22 cellular contexts compared by ENCODE assay signal in genomic region chr6:41524634-41525011, GRCh38. TPM values are rescaled to one million over a fixed set of nuclear protein-coding genes. Genes with fewer than 3 reads are reported as not detected.
DNase-seq lines count a peak whose midpoint lies in the region; ATAC-seq and TF ChIP-seq lines count a peak whose summit lies in the region.
"Had no signal": no experiment of that assay in that cellular context is flagged by ENCODE, and none has a peak within 500 bp of the region (broad histone marks: within the 10 kb centered on the region; RNA-seq: fewer than 3 reads in every experiment).

No MANE protein-coding gene starts in this region.

- no peak for TF ChIP-seq CTCF in Caco-2 (IDR thresholded peaks at IDR 0.05; ENCODE audit: insufficient read depth in 1 of 2, low read depth in 1 of 2, low read length in 1 of 2, severe bottlenecking in 1 of 2, unreplicated experiment in 1 of 2)
- TF ChIP-seq CTCF in endodermal cell (conservative IDR thresholded peaks at IDR 0.05) = no peak
- TF ChIP-seq CTCF in progenitor cell of endocrine pancreas (IDR thresholded peaks at IDR 0.05; ENCODE audit: unreplicated experiment) = no peak

- H3K36me3 Mint-ChIP-seq in Caco-2 (ENCODE audit: insufficient read depth, unreplicated experiment) = peaks cover 19% of the 10 kb centered on the region
- no peaks in the 10 kb centered on the region for H3K36me3 Mint-ChIP-seq in endodermal cell (ENCODE audit: low read depth)
- H3K36me3 Mint-ChIP-seq in progenitor cell of endocrine pancreas (ENCODE audit: insufficient read depth) = no peaks in the 10 kb centered on the region
- H3K36me3 Mint-ChIP-seq in activated naive CD8-positive, alpha-beta T cell treated with anti-CD3 and anti-CD28 coated beads for 36 hours = no peaks in the 10 kb centered on the region
- H3K36me3 Mint-ChIP-seq: CD4-positive, alpha-beta memory T cell had no signal

- H3K36me3 ChIP-seq in Caco-2 (ENCODE audit: control insufficient read depth, insufficient read depth, low read length) (no peaks in the 10 kb centered on the region; the same call in none of the 2 replicates), H7 (replicated peaks; ENCODE audit: control insufficient read depth, insufficient read depth, low read length) (no peaks in the 10 kb centered on the region), endodermal cell (ENCODE audit: control insufficient read depth, insufficient read depth, low read length) (no peaks in the 10 kb centered on the region)

- BruUV-seq in Caco-2 (replicated peaks; lab: Mats Ljungman, UMichigan) = no TSS peak

- H3K27ac ChIP-seq in endodermal cell (ENCODE audit: low read depth, low read length) = no peak overlapping the region
- H3K27ac ChIP-seq: A549 had no signal

- intact Hi-C loops in Caco-2 (cut with micrococcal nuclease; ENCODE audit: unreplicated experiment) = no loop called here

- H3K27me3 ChIP-seq in Caco-2 (replicated peaks; ENCODE audit: control insufficient read depth, insufficient read depth, low read length) (no peaks in the 10 kb centered on the region), H7 (ENCODE audit: control insufficient read depth, insufficient read depth, low read length) (peaks cover 21% of the 10 kb centered on the region), endodermal cell (ENCODE audit: control insufficient read depth, insufficient read depth, low read length, poor library complexity, severe bottlenecking) (peaks cover 8% of the 10 kb centered on the region)

- H3K4me1 ChIP-seq in Caco-2 = peaks cover 57% of the 10 kb centered on the region
- H3K4me1 ChIP-seq in endodermal cell (ENCODE audit: control insufficient read depth, insufficient read depth, low read length) = peaks cover 15% of the 10 kb centered on the region

- no peak overlapping the region for H3K9ac ChIP-seq in endodermal cell (ENCODE audit: extremely low read depth, low read length, poor library complexity, severe bottlenecking)

- ATAC-seq in HG03442 (IDR thresholded peaks at IDR 0.05; ENCODE audit: unreplicated experiment) = no peak
- ATAC-seq: A549, GM12878 had no signal

- CTCF ChIA-PET in Caco-2 (lab: Charles Lee) = no interaction called here

- WGBS in endodermal cell (ENCODE audit: insufficient coverage in 1 of 2, insufficient read length in 1 of 2), 2 experiments = 25 to 55% methylated on average over 2 to 6 of the region's 7 CpGs

- no peaks in the 10 kb centered on the region for H3K9me3 Mint-ChIP-seq in Caco-2 (ENCODE audit: unreplicated experiment)
- no peaks in the 10 kb centered on the region for H3K9me3 Mint-ChIP-seq in endodermal cell
- no peaks in the 10 kb centered on the region for H3K9me3 Mint-ChIP-seq in progenitor cell of endocrine pancreas (ENCODE audit: low read depth)
- H3K9me3 Mint-ChIP-seq in activated naive CD8-positive, alpha-beta T cell treated with anti-CD3 and anti-CD28 coated beads for 36 hours = no peaks in the 10 kb centered on the region
- H3K9me3 Mint-ChIP-seq: CD4-positive, alpha-beta memory T cell had no signal

- H3K27me3 Mint-ChIP-seq in Caco-2 (ENCODE audit: insufficient read depth, unreplicated experiment) = no peaks in the 10 kb centered on the region
- H3K27me3 Mint-ChIP-seq in endodermal cell (ENCODE audit: insufficient read depth) = peaks cover 69% of the 10 kb centered on the region
- H3K27me3 Mint-ChIP-seq in progenitor cell of endocrine pancreas = peaks cover 3% of the 10 kb centered on the region
- H3K27me3 Mint-ChIP-seq in activated naive CD8-positive, alpha-beta T cell treated with anti-CD3 and anti-CD28 coated beads for 36 hours = peaks cover 42% of the 10 kb centered on the region

- POLR2A ChIA-PET in Caco-2 (lab: Charles Lee) = no interaction called here

- H3K4me1 Mint-ChIP-seq in Caco-2 (ENCODE audit: low read depth, unreplicated experiment) = peaks cover 68% of the 10 kb centered on the region
- H3K4me1 Mint-ChIP-seq in endodermal cell = peaks cover 34% of the 10 kb centered on the region
- peaks cover 59% of the 10 kb centered on the region for H3K4me1 Mint-ChIP-seq in progenitor cell of endocrine pancreas (ENCODE audit: low read depth)
- no peaks in the 10 kb centered on the region for H3K4me1 Mint-ChIP-seq in activated naive CD8-positive, alpha-beta T cell treated with anti-CD3 and anti-CD28 coated beads for 36 hours

- DNase-seq in Caco-2 = peak in 1 of 2 experiments; percentile 32
- DNase-seq in H7 = peak; percentile 63
- no peak for DNase-seq in endodermal cell
- no peak for DNase-seq in progenitor cell of endocrine pancreas (ENCODE audit: low spot score, unreplicated experiment)
- DNase-seq in activated naive CD8-positive, alpha-beta T cell treated with anti-CD3 and anti-CD28 coated beads for 36 hours = no peak
- DNase-seq in AML-193 (lab: John Stamatoyannopoulos, UW) = no peak
- DNase-seq: C1 segment of cervical spinal cord; CD4-positive, alpha-beta memory T cell; DMS79; EL; GDM1; KBM-7; NCI-H187; NCI-H2081 treated with DMSO at 0.1 percent for 48 hours; NCI-H446 treated with DMSO at 0.1 percent for 48 hours; NCI-H526; RPMI8226; SHP77; T-helper 1 cell had no signal

- H3K4me3 Mint-ChIP-seq in Caco-2 (ENCODE audit: unreplicated experiment) (peak overlapping the region; percentile 42), endodermal cell (no peak overlapping the region), progenitor cell of endocrine pancreas (ENCODE audit: low read depth) (peak overlapping the region; percentile 20)
- no peak overlapping the region for H3K4me3 Mint-ChIP-seq in activated naive CD8-positive, alpha-beta T cell treated with anti-CD3 and anti-CD28 coated beads for 36 hours
- H3K4me3 Mint-ChIP-seq: CD4-positive, alpha-beta memory T cell had no signal

- H3K4me3 ChIP-seq in Caco-2 (ENCODE audit: low read depth, low read length) (0 out of 2 replicates have a peak overlapping the region, but pooled peaks have one; percentile 18), H7 (ENCODE audit: insufficient read depth, low read depth, low read length) (no peak overlapping the region), endodermal cell (ENCODE audit: low read length) (no peak overlapping the region)
- H3K4me3 ChIP-seq: A549, GM12878 had no signal

- H3K27ac Mint-ChIP-seq in Caco-2 (ENCODE audit: unreplicated experiment) = peak overlapping the region; percentile 95
- H3K27ac Mint-ChIP-seq in endodermal cell = peak overlapping the region; percentile 72
- H3K27ac Mint-ChIP-seq in progenitor cell of endocrine pancreas = peak overlapping the region; percentile 62
- no peak overlapping the region for H3K27ac Mint-ChIP-seq in activated naive CD8-positive, alpha-beta T cell treated with anti-CD3 and anti-CD28 coated beads for 36 hours

- H3K9me3 ChIP-seq in Caco-2 (no peaks in the 10 kb centered on the region), endodermal cell (ENCODE audit: control insufficient read depth, low read length) (no peaks in the 10 kb centered on the region)
- H3K9me3 ChIP-seq: A549 had no signal

RNA-seq across cellular contexts. Expression of gene FOXP4, which starts 21.6 kb away (rescaled TPM):
- total RNA-seq in Caco-2 (2022) (108 and 117 TPM in 2 replicates), endodermal cell (10 to 100 TPM; 44.4 to 47.7 TPM), progenitor cell of endocrine pancreas (124 and 137 TPM in 2 replicates)
- 10.7 and 11.5 TPM in 2 replicates for total RNA-seq in H7 (2014; rRNA removed; shearing (Covaris generic))
- polyA plus RNA-seq in endodermal cell (2013, experiment 1 of 2) = 54.1 TPM
- 47.0 TPM for polyA plus RNA-seq in endodermal cell (2013, experiment 2 of 2)
- total RNA-seq in activated naive CD8-positive, alpha-beta T cell treated with anti-CD3 and anti-CD28 coated beads for 36 hours = 10 to 100 TPM; 11.1 to 11.3 TPM

Comparison
In these comparisons a context has a peak if more than half of its experiments do, and no peak if none do; other contexts are left out.
1. H3K4me3 Mint-ChIP-seq: peak in Caco-2 (single experiment) and progenitor cell of endocrine pancreas (single experiment); none in endodermal cell (single experiment) and activated naive CD8-positive, alpha-beta T cell treated with anti-CD3 and anti-CD28 coated beads for 36 hours (single experiment).